Comparison of ENCODE assay signal across 9 cellular contexts in the genomic region with DNA sequence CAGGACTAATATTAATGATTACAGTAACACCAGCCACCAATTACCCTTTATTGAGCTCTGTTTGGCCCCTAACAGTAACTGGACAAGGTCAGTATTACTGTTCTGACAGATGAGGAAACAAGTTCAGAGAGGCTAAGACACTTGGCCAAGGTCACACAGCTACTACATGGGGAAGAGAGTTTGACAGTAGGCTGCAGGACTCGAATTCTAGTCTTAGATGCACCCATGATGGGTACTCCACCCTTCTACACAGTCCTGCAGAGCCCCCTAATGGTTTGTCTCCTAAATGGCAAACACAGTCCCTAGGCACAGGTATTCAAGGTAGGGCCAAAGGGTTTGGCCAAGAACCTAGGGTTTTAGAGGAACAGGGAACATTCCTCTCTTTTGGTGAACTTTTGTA.
DNase-seq lines count a peak whose midpoint lies in the region; ATAC-seq and TF ChIP-seq lines count a peak whose summit lies in the region.
"Had no signal": no experiment of that assay in that cellular context is flagged by ENCODE, and none has a peak within 500 bp of the region (broad histone marks: within the 10 kb centered on the region; RNA-seq: fewer than 3 reads in every experiment).

No MANE protein-coding gene starts in this region.

- no peak overlapping the region for H3K27ac Mint-ChIP-seq in activated naive CD8-positive, alpha-beta T cell treated with anti-CD3 and anti-CD28 coated beads for 36 hours
- H3K27ac Mint-ChIP-seq: CD4-positive, alpha-beta T cell had no signal

- DNase-seq in activated CD4-positive, CD25-positive, alpha-beta regulatory T cell treated with anti-CD3 and anti-CD28 coated beads, Interleukin-2, amount 50 U/mL, for 72 hours: no peak
- DNase-seq in LNCaP clone FGC (ENCODE audit: low read depth): no peak
- peak; percentile 11 for DNase-seq in activated naive CD8-positive, alpha-beta T cell treated with anti-CD3 and anti-CD28 coated beads for 36 hours
- peak; percentile 3 for DNase-seq in stimulated activated naive CD4-positive, alpha-beta T cell treated with Interleukin-2 at 50 U/mL for 16 hours (lab: John Stamatoyannopoulos, UW)
- DNase-seq in SIG-M5 treated with dmso at 0.1 percent for 504 hours (lab: John Stamatoyannopoulos, UW; ENCODE audit: unreplicated experiment): no peak
- DNase-seq in hepatic stellate cell (ENCODE audit: low spot score): no peak

- peak; percentile 21; the same call in 1 of the 2 replicates for TF ChIP-seq CTCF in LNCaP clone FGC (IDR thresholded peaks at IDR 0.05; ENCODE audit: control insufficient read depth, extremely low read depth, insufficient read depth)

- peak; percentile 58 to 64 for ATAC-seq in activated CD4-positive, CD25-positive, alpha-beta regulatory T cell treated with anti-CD3 and anti-CD28 coated beads, Interleukin-2, amount 50 U/mL, for 24 hours
- ATAC-seq in GM21825 (IDR thresholded peaks at IDR 0.05; ENCODE audit: unreplicated experiment): no peak

- H3K36me3 Mint-ChIP-seq in activated naive CD8-positive, alpha-beta T cell treated with anti-CD3 and anti-CD28 coated beads for 36 hours: no peaks in the 10 kb centered on the region

- H3K4me3 Mint-ChIP-seq in activated naive CD8-positive, alpha-beta T cell treated with anti-CD3 and anti-CD28 coated beads for 36 hours: no peak overlapping the region
- H3K4me3 Mint-ChIP-seq: CD4-positive, alpha-beta T cell had no signal

- no peak overlapping the region for H3K4me3 ChIP-seq in LNCaP clone FGC (ENCODE audit: low read depth, low read length)

- H3K9me3 Mint-ChIP-seq in activated naive CD8-positive, alpha-beta T cell treated with anti-CD3 and anti-CD28 coated beads for 36 hours: no peaks in the 10 kb centered on the region
- H3K9me3 Mint-ChIP-seq: CD4-positive, alpha-beta T cell had no signal

- peaks cover 6% of the 10 kb centered on the region for H3K4me1 Mint-ChIP-seq in activated naive CD8-positive, alpha-beta T cell treated with anti-CD3 and anti-CD28 coated beads for 36 hours

- H3K27me3 Mint-ChIP-seq in activated naive CD8-positive, alpha-beta T cell treated with anti-CD3 and anti-CD28 coated beads for 36 hours: peaks cover 4% of the 10 kb centered on the region

Comparison
In these comparisons a context has a peak if more than half of its experiments do, and no peak if none do; other contexts are left out.
1. DNase-seq: peak in activated naive CD8-positive, alpha-beta T cell treated with anti-CD3 and anti-CD28 coated beads for 36 hours (single experiment) and stimulated activated naive CD4-positive, alpha-beta T cell treated with Interleukin-2 at 50 U/mL for 16 hours (single experiment); none in activated CD4-positive, CD25-positive, alpha-beta regulatory T cell treated with anti-CD3 and anti-CD28 coated beads, Interleukin-2, amount 50 U/mL, for 72 hours (single experiment), LNCaP clone FGC (single experiment), SIG-M5 treated with dmso at 0.1 percent for 504 hours (single experiment) and hepatic stellate cell (single experiment).